9 cellular contexts compared by ENCODE assay signal in the genomic region with DNA sequence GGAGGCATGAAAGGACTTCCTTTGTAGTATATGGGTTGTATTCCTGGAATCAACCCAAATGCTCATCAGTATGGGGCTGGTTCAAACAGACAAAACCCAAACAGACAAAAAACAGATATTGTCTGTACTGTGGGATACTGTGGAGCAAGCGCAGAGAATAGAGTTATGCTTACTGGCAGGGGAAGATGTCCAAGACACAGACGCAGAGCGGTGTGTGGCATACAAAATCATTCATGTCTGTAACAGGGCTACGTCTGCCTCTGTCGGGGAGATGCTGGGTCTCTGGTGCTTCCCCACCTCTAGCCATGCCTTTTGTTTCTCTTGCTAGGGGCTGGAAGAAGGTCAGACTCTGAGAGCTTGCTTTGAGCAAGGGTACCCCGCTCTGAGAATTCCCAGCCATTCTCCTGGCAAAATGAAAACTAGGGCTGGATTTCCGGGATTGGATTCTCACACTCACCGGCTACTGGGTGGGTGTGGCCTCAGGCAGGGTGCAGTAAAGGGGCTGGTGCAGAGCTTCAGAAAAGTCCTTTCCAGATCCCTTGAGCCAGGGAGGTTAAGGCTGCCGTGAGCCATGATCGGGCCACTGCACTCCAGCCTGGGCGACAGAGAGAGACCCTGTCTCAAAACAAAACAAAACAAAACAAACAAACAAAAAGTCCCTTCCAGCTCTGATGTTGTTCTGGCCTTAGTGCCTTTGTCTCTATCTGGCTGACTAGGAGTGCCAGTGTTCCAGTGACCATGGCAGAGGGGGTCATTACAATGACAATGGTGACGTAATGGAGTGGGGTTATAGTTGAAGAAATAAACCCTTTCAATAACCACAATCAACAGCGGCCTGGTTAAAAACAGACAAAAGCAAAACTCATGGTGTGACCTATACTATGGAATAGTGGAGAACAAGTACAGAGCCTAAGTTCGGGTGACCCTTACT. TPM values are rescaled to one million over a fixed set of nuclear protein-coding genes. Genes with fewer than 3 reads are reported as not detected.
DNase-seq lines count a peak whose midpoint lies in the region; ATAC-seq and TF ChIP-seq lines count a peak whose summit lies in the region.
"Had no signal": no experiment of that assay in that cellular context is flagged by ENCODE, and none has a peak within 500 bp of the region (broad histone marks: within the 10 kb centered on the region; RNA-seq: fewer than 3 reads in every experiment).

No MANE protein-coding gene starts in this region.

- H3K27me3 ChIP-seq in hepatocyte (peaks cover 48% of the 10 kb centered on the region), upper lobe of right lung (peaks cover 40% of the 10 kb centered on the region)

- H3K9me3 ChIP-seq in hepatocyte (ENCODE audit: low read depth) (no peaks in the 10 kb centered on the region), upper lobe of right lung (no peaks in the 10 kb centered on the region)
- H3K9me3 ChIP-seq: BLaER1 had no signal

- H3K79me2 ChIP-seq in hepatocyte: no peaks in the 10 kb centered on the region

- no peaks in the 10 kb centered on the region for H3K9me3 Mint-ChIP-seq in immature natural killer cell

- no peaks in the 10 kb centered on the region for H4K20me1 ChIP-seq in hepatocyte (ENCODE audit: insufficient read depth, poor library complexity, severe bottlenecking)

- H3K36me3 ChIP-seq in hepatocyte (replicated peaks; ENCODE audit: insufficient read depth, low read depth) (no peaks in the 10 kb centered on the region), upper lobe of right lung (no peaks in the 10 kb centered on the region)
- H3K36me3 ChIP-seq: BLaER1 had no signal

- peaks cover 10 to 13% (median 13%) of the 10 kb centered on the region in 3 donors for H3K27me3 Mint-ChIP-seq in immature natural killer cell (ENCODE audit: low read depth in 3 of 3)

- intact Hi-C loops in upper lobe of right lung (cut with DNase I): no loop called here

- no peak overlapping the region for H2AFZ ChIP-seq in hepatocyte

- ATAC-seq in upper lobe of right lung: peak; percentile 63
- ATAC-seq in HG03139 (IDR thresholded peaks at IDR 0.05; ENCODE audit: unreplicated experiment): no peak

- H3K4me1 ChIP-seq in hepatocyte (ENCODE audit: insufficient read depth) (no peaks in the 10 kb centered on the region), upper lobe of right lung (no peaks in the 10 kb centered on the region)

- no peaks in the 10 kb centered on the region for H3K9me2 ChIP-seq in hepatocyte (replicated peaks; ENCODE audit: insufficient read depth)

- H3K36me3 Mint-ChIP-seq in immature natural killer cell: no peaks in the 10 kb centered on the region

- no peaks in the 10 kb centered on the region for H3K4me1 Mint-ChIP-seq in immature natural killer cell

- H3K4me2 ChIP-seq in hepatocyte: peak overlapping the region; percentile 65
- H3K4me2 ChIP-seq: BLaER1 had no signal

- no peak overlapping the region for H3K4me3 ChIP-seq in hepatocyte
- no peak overlapping the region for H3K4me3 ChIP-seq in upper lobe of right lung
- H3K4me3 ChIP-seq: BLaER1 had no signal

- WGBS in hepatocyte (ENCODE audit: low lambda C conversion rate, missing lambda C conversion rate): 32% methylated on average over 14 of the region's 14 CpGs

- peak; percentile 29 for DNase-seq in NCI-H748 (lab: John Stamatoyannopoulos, UW; ENCODE audit: unreplicated experiment)
- DNase-seq in NCI-H748 treated with DMSO at 0.1 percent for 48 hours (lab: John Stamatoyannopoulos, UW): no peak
- peak; percentile 61 for DNase-seq in SW480 (ENCODE audit: low spot score)
- peak; percentile 57 for DNase-seq in hepatocyte (ENCODE audit: low spot score)
- no peak for DNase-seq in upper lobe of right lung
- no peak for DNase-seq in immature natural killer cell
- no peak for DNase-seq in UCSD-AML1 (lab: John Stamatoyannopoulos, UW; ENCODE audit: unreplicated experiment)

- TF ChIP-seq CTCF in hepatocyte (IDR thresholded peaks at IDR 0.05; ENCODE audit: poor library complexity): no peak
- TF ChIP-seq CTCF in upper lobe of right lung (IDR thresholded peaks at IDR 0.05): no peak

- no peak overlapping the region for H3K27ac Mint-ChIP-seq in immature natural killer cell

- H3K4me3 Mint-ChIP-seq in immature natural killer cell: no peak overlapping the region

- no peak overlapping the region for H3K27ac ChIP-seq in hepatocyte
- H3K27ac ChIP-seq in upper lobe of right lung: no peak overlapping the region
- H3K27ac ChIP-seq: BLaER1 had no signal

RNA-seq across cellular contexts. Expression of a gene that starts 2.9 kb away (rescaled TPM):
- total RNA-seq in hepatocyte (0.88 and 2.2 TPM in 2 replicates), upper lobe of right lung (4.7 TPM)
- polyA plus RNA-seq in hepatocyte (0.89 TPM in 1 of 2 replicates, not detected in the other), immature natural killer cell (not detected)

Comparison
In these comparisons a context has a peak if more than half of its experiments do, and no peak if none do; other contexts are left out.
1. DNase-seq: peak in NCI-H748 (single experiment), SW480 (single experiment) and hepatocyte (single experiment); none in NCI-H748 treated with DMSO at 0.1 percent for 48 hours (single experiment), upper lobe of right lung (single experiment), immature natural killer cell (0 of 3) and UCSD-AML1 (single experiment).